In the genomic region with DNA sequence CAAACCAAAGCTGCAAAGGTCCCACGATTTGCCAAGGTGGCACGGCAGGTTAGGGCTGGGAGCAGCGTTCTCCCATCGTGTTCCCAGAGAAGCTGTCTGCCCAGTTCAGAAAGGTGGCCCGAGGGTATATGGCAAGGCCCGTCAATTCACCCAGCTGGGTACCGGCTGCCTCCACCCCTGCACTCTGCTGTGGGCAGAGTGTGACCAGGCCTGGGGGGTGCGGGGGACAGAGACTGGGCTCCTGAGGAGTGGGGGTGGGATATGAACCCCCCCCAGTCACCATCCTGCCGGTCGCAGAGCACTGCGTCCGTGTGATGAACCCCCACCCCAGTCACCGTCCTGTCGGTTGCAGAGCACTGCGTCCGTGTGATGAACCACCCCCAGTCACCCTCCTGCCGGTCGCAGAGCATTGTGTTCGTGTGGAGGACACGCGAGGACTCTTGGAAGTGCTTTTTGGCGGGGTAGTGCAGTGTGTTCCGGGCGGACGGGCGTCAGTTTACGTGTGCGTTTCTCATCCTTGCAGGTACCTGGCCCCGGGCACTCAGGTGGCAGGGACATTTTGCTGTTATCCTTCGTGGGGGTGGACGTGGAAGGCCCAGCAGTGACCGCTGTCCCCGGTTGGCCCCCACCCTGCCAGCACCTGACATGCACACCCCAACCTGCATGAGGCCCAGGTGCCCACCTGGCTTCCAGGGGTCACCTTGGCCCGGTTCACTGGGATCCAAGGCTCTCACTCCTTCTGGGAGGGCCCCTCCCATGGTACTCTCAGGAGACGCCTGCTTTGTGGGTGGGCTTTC, we compare ENCODE assay signal across 9 cellular contexts. TPM values are rescaled to one million over a fixed set of nuclear protein-coding genes. Genes with fewer than 3 reads are reported as not detected.
A peak's percentile ranks its signal among the peaks of the same experiment; 100 is the strongest.
DNase-seq lines count a peak whose midpoint lies in the region; ATAC-seq and TF ChIP-seq lines count a peak whose summit lies in the region.
"Had no signal": no experiment of that assay in that cellular context is flagged by ENCODE, and none has a peak within 500 bp of the region (broad histone marks: within the 10 kb centered on the region; RNA-seq: fewer than 3 reads in every experiment).

No MANE protein-coding gene starts in this region.

- H4K20me1 ChIP-seq in DND-41 (ENCODE audit: insufficient read depth, low read length) = peaks cover 20% of the 10 kb centered on the region

- 64% methylated on average over 34 of the region's 35 CpGs for WGBS in prostate gland

- peaks cover 47% of the 10 kb centered on the region for H3K4me1 ChIP-seq in DND-41 (ENCODE audit: insufficient read depth, low read length)
- H3K4me1 ChIP-seq in prostate gland (replicated peaks) = peaks cover 52% of the 10 kb centered on the region

- peak overlapping the region; percentile 88 for H3K4me2 ChIP-seq in DND-41 (ENCODE audit: insufficient read depth, low read length)

- intact Hi-C loops in prostate gland (cut with DNase I) = no loop called here

- no peak for DNase-seq in DND-41
- DNase-seq in Jurkat, Clone E6-1 (ENCODE audit: low read depth, low spot score) = no peak
- no peak for DNase-seq in prostate gland (ENCODE audit: low spot score)
- DNase-seq in islet precursor cell = no peak
- no peak for DNase-seq in iPS-NIHi11 (ENCODE audit: low spot score)
- no peak for DNase-seq in NCI-H226
- DNase-seq: mammary epithelial cell; stimulated activated CD4-positive, alpha-beta T cell treated with anti-CD3 and anti-CD28 coated beads, Interleukin-12 subunit alpha, Interleukin-12 subunit beta, amount 100 ng/mL, for 4 hours had no signal

- H3K36me3 ChIP-seq in DND-41 (ENCODE audit: insufficient read depth, low read length) (peaks cover 19% of the 10 kb centered on the region), prostate gland (peaks cover 0 to 4% of the 10 kb centered on the region in 2 donors)

- H3K79me2 ChIP-seq in DND-41 (ENCODE audit: insufficient read depth, low read length) = peaks cover 44% of the 10 kb centered on the region

- no peak overlapping the region for H2AFZ ChIP-seq in DND-41 (ENCODE audit: low read depth, low read length)

- H3K27me3 ChIP-seq in DND-41 (ENCODE audit: insufficient read depth, low read length, poor library complexity) (no peaks in the 10 kb centered on the region), prostate gland (replicated peaks; ENCODE audit: insufficient read depth) (no peaks in the 10 kb centered on the region)

- ATAC-seq in DND-41 (ENCODE audit: insufficient read depth, low read depth) = no peak

- H3K27ac ChIP-seq in DND-41 (ENCODE audit: low read length) (no peak overlapping the region), cingulate gyrus (ENCODE audit: low read depth, low read length) (peak overlapping the region; percentile 47), prostate gland (peak overlapping the region; percentile 98 to 99)

- TF ChIP-seq CTCF in DND-41 (IDR thresholded peaks at IDR 0.05; ENCODE audit: borderline replicate concordance, extremely low read depth, low read length, poor library complexity, severe bottlenecking) = no peak
- no peak for TF ChIP-seq CTCF in prostate gland (IDR thresholded peaks at IDR 0.05)

- H3K4me3 ChIP-seq in DND-41 (ENCODE audit: low read depth in 1 of 2, low read length in 2 of 2) = no peak overlapping the region
- H3K4me3 ChIP-seq in Jurkat, Clone E6-1 (ENCODE audit: low read length) = 0 out of 2 replicates have a peak overlapping the region, but pooled peaks have one; percentile 3
- H3K4me3 ChIP-seq in prostate gland = no peak overlapping the region

- H3K9me3 ChIP-seq in DND-41 (ENCODE audit: insufficient read depth, low read length, severe bottlenecking) (no peaks in the 10 kb centered on the region), prostate gland (no peaks in the 10 kb centered on the region)

- no peak for TF ChIP-seq POLR2A in prostate gland (IDR thresholded peaks at IDR 0.05)

- H3K9ac ChIP-seq in DND-41 (ENCODE audit: low read depth, low read length) = peak overlapping the region; percentile 95

RNA-seq across cellular contexts. Expression of a gene that starts 2.7 kb away (rescaled TPM):
- 37.8 TPM for polyA plus RNA-seq in Jurkat, Clone E6-1 (2012; ENCODE audit: insufficient read depth, insufficient read length)
- 100 to 1,000 TPM; 192 to 388 TPM for total RNA-seq in prostate gland

RNA-seq across cellular contexts. Expression of a gene that starts 35.1 kb away (rescaled TPM):
- 228 TPM for polyA plus RNA-seq in Jurkat, Clone E6-1 (2012; ENCODE audit: insufficient read depth, insufficient read length)
- total RNA-seq in prostate gland = 100 to 1,000 TPM in 1 of 2 donors, 10 to 100 TPM in 1; 95.9 to 119 TPM

RNA-seq across cellular contexts. Expression of a gene that starts 49.0 kb away (rescaled TPM):
- 123 TPM for polyA plus RNA-seq in Jurkat, Clone E6-1 (2012; ENCODE audit: insufficient read depth, insufficient read length)
- 100 to 1,000 TPM; 163 to 182 TPM for total RNA-seq in prostate gland

RNA-seq across cellular contexts. Expression of a gene that starts 49.1 kb away (rescaled TPM):
- 30.1 TPM for polyA plus RNA-seq in Jurkat, Clone E6-1 (2012; ENCODE audit: insufficient read depth, insufficient read length)
- 10 to 100 TPM; 48.8 to 92.7 TPM for total RNA-seq in prostate gland
